ENCODE assay signal across 8 cellular contexts in the genomic region with DNA sequence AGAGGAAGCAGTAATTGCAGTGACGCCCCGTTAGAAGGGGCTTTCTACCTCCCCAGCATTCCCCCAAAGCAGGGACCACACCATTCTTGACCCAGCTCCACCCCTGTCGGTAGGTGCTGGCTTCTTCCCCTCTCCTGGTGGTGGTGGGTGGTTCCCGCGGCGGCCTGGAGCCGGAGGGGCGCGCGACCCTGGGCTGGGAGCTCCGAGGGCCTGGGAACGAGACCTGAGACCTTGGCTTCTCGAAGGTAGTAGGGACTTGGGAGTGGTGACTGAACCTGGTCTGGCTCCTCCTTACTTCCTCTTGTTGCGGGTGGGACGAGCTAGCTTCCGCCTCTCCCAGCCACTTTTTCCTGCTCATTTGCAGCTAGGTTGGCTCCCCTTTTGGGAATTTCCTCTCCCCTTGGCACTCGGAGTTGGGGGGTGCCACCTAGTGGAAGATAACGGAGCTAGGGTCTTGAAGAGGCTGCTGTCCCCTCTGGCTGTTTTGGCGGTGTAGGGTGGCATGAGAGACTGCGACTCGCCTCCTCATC. TPM values are rescaled to one million over a fixed set of nuclear protein-coding genes. Genes with fewer than 3 reads are reported as not detected.
DNase-seq lines count a peak whose midpoint lies in the region; ATAC-seq, FAIRE-seq and TF ChIP-seq lines count a peak whose summit lies in the region.

No MANE protein-coding gene starts in this region.

- peak overlapping the region; percentile 86 to 99 (median 95) for H3K4me3 ChIP-seq in HepG2 (replicated peaks in 1 of 3; ENCODE audit: insufficient read depth in 1 of 3, low read depth in 2 of 3, low read length in 3 of 3)

- H3K4me2 ChIP-seq in HepG2 (ENCODE audit: low read depth, low read length): peak overlapping the region; percentile 96

- FAIRE-seq in HepG2 (lab: Jason Lieb, UNC): peak; percentile 73

- TF ChIP-seq POLR2A in HepG2 (IDR thresholded peaks at IDR 0.05; ENCODE audit: insufficient read depth in 1 of 2, low read depth in 2 of 2, low read length in 2 of 2): no peak

- TF ChIP-seq RAD21 in HepG2 (CRISPR knock-in tag; IDR thresholded peaks at IDR 0.05): peak; percentile 58

- TSS peak; percentile 85 for BruUV-seq in HepG2 (replicated peaks; lab: Mats Ljungman, UMichigan)

- peaks cover 25% of the 10 kb centered on the region for H3K4me1 ChIP-seq in HepG2 (ENCODE audit: insufficient read depth, low read length)

- CTCF ChIA-PET in HepG2 (lab: Yijun Ruan, JAX; ENCODE audit: low intra/inter-chr PET ratio, low total read pairs): interaction anchor here (1.6 to 2.2 kb wide), 2 partner anchors 14 to 142 kb away, joined by 5 to 6 read pairs; no protein-coding TSS in a partner anchor

- H3K27ac ChIP-seq in VCaP: peak overlapping the region; percentile 80
- peak overlapping the region; percentile 68 for H3K27ac ChIP-seq in HepG2 (ENCODE audit: extremely low read length, insufficient read depth, low read length)

- peak; percentile 9 for ATAC-seq in GM21717 (IDR thresholded peaks at IDR 0.05; ENCODE audit: unreplicated experiment)
- peak; percentile 55 for ATAC-seq in HepG2
- ATAC-seq in HG03108 (IDR thresholded peaks at IDR 0.05; ENCODE audit: unreplicated experiment): no peak

- TF ChIP-seq CTCF in VCaP (conservative IDR thresholded peaks at IDR 0.05) (peak; percentile 50), HepG2 (CRISPR knock-in tag; IDR thresholded peaks at IDR 0.05) (peak; percentile 85)

- no peak overlapping the region for H2AFZ ChIP-seq in HepG2 (ENCODE audit: low read length)

- H3K9me3 ChIP-seq in HepG2 (ENCODE audit: low read length): no peaks in the 10 kb centered on the region

- DNase-seq in Caki2 (ENCODE audit: low read depth) (peak; percentile 67), NCI-H146 treated with DMSO at 0.1 percent for 48 hours (lab: John Stamatoyannopoulos, UW; ENCODE audit: unreplicated experiment) (peak; percentile 55), ecto neural progenitor cell (ENCODE audit: low spot score) (peak; percentile 87), HepG2 (ENCODE audit: low spot score) (peak; percentile 79)
- DNase-seq in stimulated activated CD8-positive, alpha-beta memory T cell treated with anti-CD3 and anti-CD28 coated beads, Interleukin-4, amount 100 ng/mL, for 48 hours: peak; percentile 65

- intact Hi-C loops in HepG2 (cut with micrococcal nuclease; ENCODE audit: unreplicated experiment): loop anchor here (2.0 kb wide), 1 partner anchor 19 kb away; no protein-coding TSS in a partner anchor

- TF ChIP-seq EP300 in HepG2 (IDR thresholded peaks at IDR 0.05; ENCODE audit: low read depth in 2 of 2, low read length in 2 of 2) (no peak), HepG2 (CRISPR knock-in tag; IDR thresholded peaks at IDR 0.05; ENCODE audit: borderline replicate concordance) (no peak)

- WGBS in HepG2 (ENCODE audit: low lambda C conversion rate): 11% methylated on average over 17 of the region's 21 CpGs

- peaks cover 0 to 10% of the 10 kb centered on the region in 2 experiments; a peak in 1 of 5 replicates for H3K27me3 ChIP-seq in HepG2 (ENCODE audit: control insufficient read depth in 1 of 2, insufficient read depth in 2 of 2, low read length in 2 of 2)

- in situ Hi-C loops in Caki2 (cut with HindIII; ENCODE audit: low pct_unique_long_range_greater_than_20kb, low sequenced_read_pairs) (no loop called here), HepG2 (cut with HindIII; ENCODE audit: extremely low pct_ligation_motif_present, low pct_unique_long_range_greater_than_20kb) (no loop called here)

- POLR2A ChIA-PET in HepG2 (lab: Yijun Ruan, JAX): interaction anchor here (0.7 to 2.9 kb wide), 21 partner anchors 11 to 235 kb away, joined by 3 to 24 read pairs (median 6); partner anchors contain the start of genes FAM171A2, HDAC5, SLC25A39 and TMUB2

- H3K79me2 ChIP-seq in HepG2 (ENCODE audit: insufficient read depth, low read length): peaks cover 4% of the 10 kb centered on the region

- H3K36me3 ChIP-seq in HepG2 (replicated peaks in 1 of 2; ENCODE audit: control insufficient read depth in 1 of 2, insufficient read depth in 2 of 2, low read length in 2 of 2): peaks cover 0 to 8% of the 10 kb centered on the region in 2 experiments; a peak in 2 of 5 replicates

- peak overlapping the region; percentile 85 for H3K9ac ChIP-seq in HepG2 (ENCODE audit: insufficient read depth, low read depth, low read length)

- no peaks in the 10 kb centered on the region for H4K20me1 ChIP-seq in HepG2 (ENCODE audit: insufficient read depth, low read length)

RNA-seq across cellular contexts. Expression of gene GRN, which starts 0.5 kb away (rescaled TPM):
- 454 and 543 TPM in 2 replicates for total RNA-seq in Caki2 (2014; rRNA removed; shearing (Covaris generic); ENCODE audit: low replicate concordance)
- 41.2 and 86.6 TPM in 2 replicates for total RNA-seq in HepG2 (2016; rRNA removed; fragmentation: Illumina TruSeq; extraction: Trizol)
- 14.7 and 16.4 TPM in 2 replicates for total RNA-seq in HepG2 (2016; cell fraction: cytosol; rRNA removed; fragmentation: Illumina TruSeq; extraction: Trizol; ENCODE audit: low read depth)
- 36.4 and 95.6 TPM in 2 replicates for total RNA-seq in HepG2 (2016; cell fraction: insoluble cytoplasmic fraction; rRNA removed; fragmentation: Illumina TruSeq; extraction: Trizol)
- total RNA-seq in HepG2 (2016; cell fraction: membrane; rRNA removed; fragmentation: Illumina TruSeq; extraction: Trizol): 24.9 and 32.7 TPM in 2 replicates
- total RNA-seq in HepG2 (2016; cell fraction: nucleus; rRNA removed; fragmentation: Illumina TruSeq; extraction: Trizol): 81.7 and 101 TPM in 2 replicates
- polyA plus RNA-seq in HepG2 (2011; rRNA removed): 143 and 195 TPM in 2 replicates
- polyA plus RNA-seq in HepG2 (2011; cell fraction: cytosol; rRNA removed): 82.9 and 130 TPM in 2 replicates
- 653 and 705 TPM in 2 replicates for polyA plus RNA-seq in HepG2 (2011; cell fraction: nucleus; rRNA removed)
- 166 and 219 TPM in 2 replicates for polyA plus RNA-seq in HepG2 (2012)
- 23.3 and 23.7 TPM in 2 replicates for polyA plus RNA-seq in HepG2 (2016; cell fraction: cytosol; fragmentation: Illumina TruSeq; extraction: Trizol; ENCODE audit: low read depth)
- polyA plus RNA-seq in HepG2 (2016; cell fraction: insoluble cytoplasmic fraction; fragmentation: Illumina TruSeq; extraction: Trizol; ENCODE audit: low read depth): 50.3 and 62.4 TPM in 2 replicates
- 32.0 and 32.7 TPM in 2 replicates for polyA plus RNA-seq in HepG2 (2016; cell fraction: membrane; fragmentation: Illumina TruSeq; extraction: Trizol; ENCODE audit: low read depth)
- 211 and 219 TPM in 2 replicates for polyA plus RNA-seq in HepG2 (2016; cell fraction: nucleus; fragmentation: Illumina TruSeq; extraction: Trizol; ENCODE audit: insufficient read depth, low read depth)
- 65.4 and 170 TPM in 2 replicates for polyA minus RNA-seq in HepG2 (2011; rRNA and poly(A)+ RNA removed; ENCODE audit: low replicate concordance)
- polyA minus RNA-seq in HepG2 (2011; cell fraction: cytosol; rRNA and poly(A)+ RNA removed): 146 and 172 TPM in 2 replicates
- polyA minus RNA-seq in HepG2 (2011; cell fraction: nucleus; rRNA and poly(A)+ RNA removed): 48.2 and 74.1 TPM in 2 replicates

RNA-seq across cellular contexts. Expression of gene FAM171A2, which starts 18.1 kb away (rescaled TPM):
- total RNA-seq in Caki2 (2014; rRNA removed; shearing (Covaris generic); ENCODE audit: low replicate concordance): 8.3 and 14.4 TPM in 2 replicates
- total RNA-seq in HepG2 (2016; rRNA removed; fragmentation: Illumina TruSeq; extraction: Trizol): 1.0 and 1.8 TPM in 2 replicates
- 0.44 and 1.2 TPM in 2 replicates for total RNA-seq in HepG2 (2016; cell fraction: cytosol; rRNA removed; fragmentation: Illumina TruSeq; extraction: Trizol; ENCODE audit: low read depth)
- 0.97 and 2.0 TPM in 2 replicates for total RNA-seq in HepG2 (2016; cell fraction: insoluble cytoplasmic fraction; rRNA removed; fragmentation: Illumina TruSeq; extraction: Trizol)
- 1.4 and 2.0 TPM in 2 replicates for total RNA-seq in HepG2 (2016; cell fraction: membrane; rRNA removed; fragmentation: Illumina TruSeq; extraction: Trizol)
- total RNA-seq in HepG2 (2016; cell fraction: nucleus; rRNA removed; fragmentation: Illumina TruSeq; extraction: Trizol): 1.8 and 2.4 TPM in 2 replicates
- 3.6 and 5.8 TPM in 2 replicates for polyA plus RNA-seq in HepG2 (2011; rRNA removed)
- polyA plus RNA-seq in HepG2 (2011; cell fraction: cytosol; rRNA removed): 3.3 and 4.9 TPM in 2 replicates
- 5.7 and 6.2 TPM in 2 replicates for polyA plus RNA-seq in HepG2 (2011; cell fraction: nucleus; rRNA removed)
- 3.9 and 7.7 TPM in 2 replicates for polyA plus RNA-seq in HepG2 (2012)
- polyA plus RNA-seq in HepG2 (2016; cell fraction: cytosol; fragmentation: Illumina TruSeq; extraction: Trizol; ENCODE audit: low read depth): 0.99 and 1.1 TPM in 2 replicates
- polyA plus RNA-seq in HepG2 (2016; cell fraction: insoluble cytoplasmic fraction; fragmentation: Illumina TruSeq; extraction: Trizol; ENCODE audit: low read depth): 0.66 and 0.71 TPM in 2 replicates
- 0.84 and 1.1 TPM in 2 replicates for polyA plus RNA-seq in HepG2 (2016; cell fraction: membrane; fragmentation: Illumina TruSeq; extraction: Trizol; ENCODE audit: low read depth)
- polyA plus RNA-seq in HepG2 (2016; cell fraction: nucleus; fragmentation: Illumina TruSeq; extraction: Trizol; ENCODE audit: insufficient read depth, low read depth): 3.3 and 3.5 TPM in 2 replicates
- polyA minus RNA-seq in HepG2 (2011; rRNA and poly(A)+ RNA removed; ENCODE audit: low replicate concordance): 1.3 and 9.8 TPM in 2 replicates
- polyA minus RNA-seq in HepG2 (2011; cell fraction: cytosol; rRNA and poly(A)+ RNA removed): 3.0 and 3.8 TPM in 2 replicates
- polyA minus RNA-seq in HepG2 (2011; cell fraction: nucleus; rRNA and poly(A)+ RNA removed): 1.3 and 2.7 TPM in 2 replicates

RNA-seq across cellular contexts. Expression of gene SLC25A39, which starts 20.9 kb away (rescaled TPM):
- total RNA-seq in Caki2 (2014; rRNA removed; shearing (Covaris generic); ENCODE audit: low replicate concordance): 223 and 249 TPM in 2 replicates
- total RNA-seq in HepG2 (2016; rRNA removed; fragmentation: Illumina TruSeq; extraction: Trizol): 119 and 151 TPM in 2 replicates
- total RNA-seq in HepG2 (2016; cell fraction: cytosol; rRNA removed; fragmentation: Illumina TruSeq; extraction: Trizol; ENCODE audit: low read depth): 410 and 476 TPM in 2 replicates
- 99.0 and 156 TPM in 2 replicates for total RNA-seq in HepG2 (2016; cell fraction: insoluble cytoplasmic fraction; rRNA removed; fragmentation: Illumina TruSeq; extraction: Trizol)
- 478 and 550 TPM in 2 replicates for total RNA-seq in HepG2 (2016; cell fraction: membrane; rRNA removed; fragmentation: Illumina TruSeq; extraction: Trizol)
- 88.4 and 102 TPM in 2 replicates for total RNA-seq in HepG2 (2016; cell fraction: nucleus; rRNA removed; fragmentation: Illumina TruSeq; extraction: Trizol)
- polyA plus RNA-seq in HepG2 (2011; rRNA removed): 144 and 164 TPM in 2 replicates
- polyA plus RNA-seq in HepG2 (2011; cell fraction: cytosol; rRNA removed): 120 and 173 TPM in 2 replicates
- 432 and 489 TPM in 2 replicates for polyA plus RNA-seq in HepG2 (2011; cell fraction: nucleus; rRNA removed)
- 90.6 and 129 TPM in 2 replicates for polyA plus RNA-seq in HepG2 (2012)
- 809 and 889 TPM in 2 replicates for polyA plus RNA-seq in HepG2 (2016; cell fraction: cytosol; fragmentation: Illumina TruSeq; extraction: Trizol; ENCODE audit: low read depth)
- polyA plus RNA-seq in HepG2 (2016; cell fraction: insoluble cytoplasmic fraction; fragmentation: Illumina TruSeq; extraction: Trizol; ENCODE audit: low read depth): 161 and 204 TPM in 2 replicates
- 764 and 806 TPM in 2 replicates for polyA plus RNA-seq in HepG2 (2016; cell fraction: membrane; fragmentation: Illumina TruSeq; extraction: Trizol; ENCODE audit: low read depth)
- polyA plus RNA-seq in HepG2 (2016; cell fraction: nucleus; fragmentation: Illumina TruSeq; extraction: Trizol; ENCODE audit: insufficient read depth, low read depth): 299 and 303 TPM in 2 replicates
- polyA minus RNA-seq in HepG2 (2011; rRNA and poly(A)+ RNA removed; ENCODE audit: low replicate concordance): 136 and 157 TPM in 2 replicates
- polyA minus RNA-seq in HepG2 (2011; cell fraction: cytosol; rRNA and poly(A)+ RNA removed): 35.4 and 57.5 TPM in 2 replicates
- polyA minus RNA-seq in HepG2 (2011; cell fraction: nucleus; rRNA and poly(A)+ RNA removed): 45.3 and 47.1 TPM in 2 replicates

RNA-seq across cellular contexts. Expression of gene RUNDC3A, which starts 37.2 kb away (rescaled TPM):
- 2.2 TPM in 1 of 2 replicates, not detected in the other for total RNA-seq in Caki2 (2014; rRNA removed; shearing (Covaris generic); ENCODE audit: low replicate concordance)
- total RNA-seq in HepG2 (2016; rRNA removed; fragmentation: Illumina TruSeq; extraction: Trizol): not detected in 2 replicates
- not detected in 2 replicates for total RNA-seq in HepG2 (2016; cell fraction: cytosol; rRNA removed; fragmentation: Illumina TruSeq; extraction: Trizol; ENCODE audit: low read depth)
- 0.04 TPM in 1 of 2 replicates, not detected in the other for total RNA-seq in HepG2 (2016; cell fraction: insoluble cytoplasmic fraction; rRNA removed; fragmentation: Illumina TruSeq; extraction: Trizol)
- total RNA-seq in HepG2 (2016; cell fraction: membrane; rRNA removed; fragmentation: Illumina TruSeq; extraction: Trizol): 0.31 TPM in 1 of 2 replicates, not detected in the other
- total RNA-seq in HepG2 (2016; cell fraction: nucleus; rRNA removed; fragmentation: Illumina TruSeq; extraction: Trizol): not detected in 2 replicates
- polyA plus RNA-seq in HepG2 (2011; rRNA removed): 0.25 and 0.33 TPM in 2 replicates
- 0.32 and 0.42 TPM in 2 replicates for polyA plus RNA-seq in HepG2 (2011; cell fraction: cytosol; rRNA removed)
- 0.97 and 1.1 TPM in 2 replicates for polyA plus RNA-seq in HepG2 (2011; cell fraction: nucleus; rRNA removed)
- 0.11 and 0.43 TPM in 2 replicates for polyA plus RNA-seq in HepG2 (2012)
- polyA plus RNA-seq in HepG2 (2016; cell fraction: cytosol; fragmentation: Illumina TruSeq; extraction: Trizol; ENCODE audit: low read depth): 0.18 TPM in 2 replicates
- 0.21 and 0.33 TPM in 2 replicates for polyA plus RNA-seq in HepG2 (2016; cell fraction: insoluble cytoplasmic fraction; fragmentation: Illumina TruSeq; extraction: Trizol; ENCODE audit: low read depth)
- polyA plus RNA-seq in HepG2 (2016; cell fraction: membrane; fragmentation: Illumina TruSeq; extraction: Trizol; ENCODE audit: low read depth): 0.07 TPM in 1 of 2 replicates, not detected in the other
- polyA plus RNA-seq in HepG2 (2016; cell fraction: nucleus; fragmentation: Illumina TruSeq; extraction: Trizol; ENCODE audit: insufficient read depth, low read depth): 0.33 TPM in 1 of 2 replicates, not detected in the other
- 0.48 TPM in 1 of 2 replicates, not detected in the other for polyA minus RNA-seq in HepG2 (2011; rRNA and poly(A)+ RNA removed; ENCODE audit: low replicate concordance)
- not detected in 2 replicates for polyA minus RNA-seq in HepG2 (2011; cell fraction: cytosol; rRNA and poly(A)+ RNA removed)
- polyA minus RNA-seq in HepG2 (2011; cell fraction: nucleus; rRNA and poly(A)+ RNA removed): 0.50 TPM in 1 of 2 replicates, not detected in the other

RNA-seq across cellular contexts. Expression of gene ITGA2B, which starts 43.9 kb away (rescaled TPM):
- total RNA-seq in Caki2 (2014; rRNA removed; shearing (Covaris generic); ENCODE audit: low replicate concordance): 0.26 and 3.3 TPM in 2 replicates
- 0.38 and 0.41 TPM in 2 replicates for total RNA-seq in HepG2 (2016; rRNA removed; fragmentation: Illumina TruSeq; extraction: Trizol)
- total RNA-seq in HepG2 (2016; cell fraction: cytosol; rRNA removed; fragmentation: Illumina TruSeq; extraction: Trizol; ENCODE audit: low read depth): 0.30 TPM in 1 of 2 replicates, not detected in the other
- 0.22 and 0.37 TPM in 2 replicates for total RNA-seq in HepG2 (2016; cell fraction: insoluble cytoplasmic fraction; rRNA removed; fragmentation: Illumina TruSeq; extraction: Trizol)
- 0.19 and 0.83 TPM in 2 replicates for total RNA-seq in HepG2 (2016; cell fraction: membrane; rRNA removed; fragmentation: Illumina TruSeq; extraction: Trizol)
- total RNA-seq in HepG2 (2016; cell fraction: nucleus; rRNA removed; fragmentation: Illumina TruSeq; extraction: Trizol): 0.37 and 0.44 TPM in 2 replicates
- 1.1 and 1.9 TPM in 2 replicates for polyA plus RNA-seq in HepG2 (2011; rRNA removed)
- 0.42 and 0.63 TPM in 2 replicates for polyA plus RNA-seq in HepG2 (2011; cell fraction: cytosol; rRNA removed)
- 11.3 and 12.6 TPM in 2 replicates for polyA plus RNA-seq in HepG2 (2011; cell fraction: nucleus; rRNA removed)
- 2.4 and 4.7 TPM in 2 replicates for polyA plus RNA-seq in HepG2 (2012)
- 0.27 TPM in 1 of 2 replicates, not detected in the other for polyA plus RNA-seq in HepG2 (2016; cell fraction: cytosol; fragmentation: Illumina TruSeq; extraction: Trizol; ENCODE audit: low read depth)
- polyA plus RNA-seq in HepG2 (2016; cell fraction: insoluble cytoplasmic fraction; fragmentation: Illumina TruSeq; extraction: Trizol; ENCODE audit: low read depth): 0.25 TPM in 1 of 2 replicates, not detected in the other
- 0.40 TPM in 1 of 2 replicates, not detected in the other for polyA plus RNA-seq in HepG2 (2016; cell fraction: membrane; fragmentation: Illumina TruSeq; extraction: Trizol; ENCODE audit: low read depth)
- 0.60 and 1.3 TPM in 2 replicates for polyA plus RNA-seq in HepG2 (2016; cell fraction: nucleus; fragmentation: Illumina TruSeq; extraction: Trizol; ENCODE audit: insufficient read depth, low read depth)
- polyA minus RNA-seq in HepG2 (2011; rRNA and poly(A)+ RNA removed; ENCODE audit: low replicate concordance): 0.74 and 1.3 TPM in 2 replicates
- polyA minus RNA-seq in HepG2 (2011; cell fraction: cytosol; rRNA and poly(A)+ RNA removed): 0.26 and 0.69 TPM in 2 replicates
- polyA minus RNA-seq in HepG2 (2011; cell fraction: nucleus; rRNA and poly(A)+ RNA removed): 1.9 and 2.4 TPM in 2 replicates
